In the genomic region with DNA sequence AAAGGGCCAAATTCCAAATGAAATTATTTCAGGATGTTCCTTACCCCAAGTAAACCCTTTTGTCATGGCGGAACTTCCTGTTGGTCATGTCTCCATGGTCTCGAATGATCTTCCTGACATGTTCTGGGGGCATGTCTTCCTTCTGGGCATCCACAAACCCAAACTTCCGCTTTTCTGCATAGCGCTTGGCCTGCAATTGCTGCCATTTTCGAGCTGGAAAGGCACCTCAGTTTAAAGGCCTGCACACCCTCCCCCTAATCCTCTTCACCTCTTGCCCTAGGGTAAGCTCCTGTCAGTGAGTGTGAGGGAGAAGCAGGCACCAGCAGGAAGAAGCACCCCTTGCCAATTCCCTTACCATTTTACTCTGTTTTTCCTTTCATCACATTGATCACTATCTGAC, we compare ENCODE assay signal across 8 cellular contexts. TPM values are rescaled to one million over a fixed set of nuclear protein-coding genes. Genes with fewer than 3 reads are reported as not detected.
DNase-seq lines count a peak whose midpoint lies in the region; ATAC-seq, FAIRE-seq and TF ChIP-seq lines count a peak whose summit lies in the region.

No MANE protein-coding gene starts in this region.

- no peak overlapping the region for H3K27ac ChIP-seq in HepG2 (ENCODE audit: extremely low read length, insufficient read depth, low read length)
- H3K27ac ChIP-seq in tibial artery: peak overlapping the region; percentile 90 to 93

- H3K27ac Mint-ChIP-seq in activated T-cell treated with anti-CD3 and anti-CD28 coated beads, Interleukin-2, amount 50 U/mL, for 72 hours: peak overlapping the region; percentile 97
- peak overlapping the region; percentile 94 for H3K27ac Mint-ChIP-seq in activated T-helper 2 cell treated with anti-CD3 and anti-CD28 coated beads, Interferon-gamma antibody, Interleukin-2, Interleukin-4, amounts not matched to agents 10 μg/mL and 5 μg/mL and 100 μg/mL, durations not matched to agents 14 hours and 24 hours and 36 hours

- H3K9me3 Mint-ChIP-seq in activated T-cell treated with anti-CD3 and anti-CD28 coated beads, Interleukin-2, amount 50 U/mL, for 72 hours: no peaks in the 10 kb centered on the region
- no peaks in the 10 kb centered on the region for H3K9me3 Mint-ChIP-seq in activated T-helper 2 cell treated with anti-CD3 and anti-CD28 coated beads, Interferon-gamma antibody, Interleukin-2, Interleukin-4, amounts not matched to agents 10 μg/mL and 5 μg/mL and 100 μg/mL, durations not matched to agents 14 hours and 24 hours and 36 hours

- FAIRE-seq in HepG2 (lab: Jason Lieb, UNC): no peak

- H3K4me3 Mint-ChIP-seq in activated T-cell treated with anti-CD3 and anti-CD28 coated beads, Interleukin-2, amount 50 U/mL, for 72 hours: peak overlapping the region; percentile 98 to 100
- H3K4me3 Mint-ChIP-seq in activated T-helper 2 cell treated with anti-CD3 and anti-CD28 coated beads, Interferon-gamma antibody, Interleukin-2, Interleukin-4, amounts not matched to agents 10 μg/mL and 5 μg/mL and 100 μg/mL, durations not matched to agents 14 hours and 24 hours and 36 hours (ENCODE audit: low read depth): peak overlapping the region; percentile 98

- H3K36me3 Mint-ChIP-seq in activated T-cell treated with anti-CD3 and anti-CD28 coated beads, Interleukin-2, amount 50 U/mL, for 72 hours (ENCODE audit: insufficient read depth in 2 of 2): peaks cover 25 to 48% of the 10 kb centered on the region in 2 donors
- H3K36me3 Mint-ChIP-seq in activated T-helper 2 cell treated with anti-CD3 and anti-CD28 coated beads, Interferon-gamma antibody, Interleukin-2, Interleukin-4, amounts not matched to agents 10 μg/mL and 5 μg/mL and 100 μg/mL, durations not matched to agents 14 hours and 24 hours and 36 hours (ENCODE audit: low read depth): peaks cover 63% of the 10 kb centered on the region

- intact Hi-C loops in activated T-helper 2 cell treated with anti-CD3 and anti-CD28 coated beads, Interferon-gamma antibody, Interleukin-2, Interleukin-4, amounts not matched to agents 10 μg/mL and 5 μg/mL and 100 μg/mL, durations not matched to agents 14 hours and 24 hours and 36 hours (cut with micrococcal nuclease): no loop called here
- intact Hi-C loops in HepG2 (cut with micrococcal nuclease; ENCODE audit: unreplicated experiment) (no loop called here), tibial artery (cut with DNase I; ENCODE audit: low total_unique reads) (no loop called here)

- DNase-seq in activated T-cell treated with anti-CD3 and anti-CD28 coated beads, Interleukin-2, amount 50 U/mL, for 72 hours: no peak
- DNase-seq in activated T-cell treated with anti-CD3 and anti-CD28 coated beads for 4 hours (no peak), HepG2 (ENCODE audit: low spot score) (no peak), tibial artery (no peak), LoVo (ENCODE audit: low spot score) (no peak), NCI-H2171 (lab: John Stamatoyannopoulos, UW) (no peak), OCI-M1 (lab: John Stamatoyannopoulos, UW) (no peak)
- no peak for DNase-seq in activated T-helper 2 cell treated with anti-CD3 and anti-CD28 coated beads, Interferon-gamma antibody, Interleukin-2, Interleukin-4, amounts not matched to agents 10 μg/mL and 5 μg/mL and 100 μg/mL, durations not matched to agents 14 hours and 24 hours and 36 hours (ENCODE audit: low spot score)

- H3K27me3 Mint-ChIP-seq in activated T-cell treated with anti-CD3 and anti-CD28 coated beads, Interleukin-2, amount 50 U/mL, for 72 hours (ENCODE audit: low read depth): no peaks in the 10 kb centered on the region
- no peaks in the 10 kb centered on the region for H3K27me3 Mint-ChIP-seq in activated T-helper 2 cell treated with anti-CD3 and anti-CD28 coated beads, Interferon-gamma antibody, Interleukin-2, Interleukin-4, amounts not matched to agents 10 μg/mL and 5 μg/mL and 100 μg/mL, durations not matched to agents 14 hours and 24 hours and 36 hours (ENCODE audit: low read depth)

- no peak for ATAC-seq in activated T-cell treated with anti-CD3 and anti-CD28 coated beads, Interleukin-2, amount 50 U/mL, for 72 hours (replicated peaks in 1 of 2)
- ATAC-seq in HepG2: no peak

- H3K9me3 ChIP-seq in HepG2 (ENCODE audit: low read length) (no peaks in the 10 kb centered on the region), tibial artery (no peaks in the 10 kb centered on the region)

- no peak overlapping the region for H2AFZ ChIP-seq in HepG2 (ENCODE audit: low read length)

- in situ Hi-C loops in HepG2 (cut with HindIII; ENCODE audit: extremely low pct_ligation_motif_present, low pct_unique_long_range_greater_than_20kb): no loop called here

- no peak for TF ChIP-seq RAD21 in HepG2 (CRISPR knock-in tag; IDR thresholded peaks at IDR 0.05)

- H3K9ac ChIP-seq in HepG2 (ENCODE audit: insufficient read depth, low read depth, low read length): peak overlapping the region; percentile 94

- peak overlapping the region; percentile 76 for H3K4me2 ChIP-seq in HepG2 (ENCODE audit: low read depth, low read length)

- H3K27me3 ChIP-seq in HepG2 (ENCODE audit: control insufficient read depth in 1 of 2, insufficient read depth in 2 of 2, low read length in 2 of 2): no peaks in the 10 kb centered on the region
- H3K27me3 ChIP-seq in tibial artery: no peaks in the 10 kb centered on the region

- TF ChIP-seq EP300 in HepG2 (IDR thresholded peaks at IDR 0.05; ENCODE audit: low read depth in 2 of 2, low read length in 2 of 2) (no peak), HepG2 (CRISPR knock-in tag; IDR thresholded peaks at IDR 0.05; ENCODE audit: borderline replicate concordance) (no peak)

- H3K4me1 ChIP-seq in HepG2 (ENCODE audit: insufficient read depth, low read length) (peaks cover 28% of the 10 kb centered on the region), tibial artery (peaks cover 0 to 30% (median 22%) of the 10 kb centered on the region in 4 donors)

- H3K4me1 Mint-ChIP-seq in activated T-cell treated with anti-CD3 and anti-CD28 coated beads, Interleukin-2, amount 50 U/mL, for 72 hours (ENCODE audit: low read depth): peaks cover 40% of the 10 kb centered on the region
- peaks cover 23% of the 10 kb centered on the region for H3K4me1 Mint-ChIP-seq in activated T-helper 2 cell treated with anti-CD3 and anti-CD28 coated beads, Interferon-gamma antibody, Interleukin-2, Interleukin-4, amounts not matched to agents 10 μg/mL and 5 μg/mL and 100 μg/mL, durations not matched to agents 14 hours and 24 hours and 36 hours (ENCODE audit: low read depth)

- 92% methylated on average over 5 of the region's 5 CpGs for WGBS in HepG2 (ENCODE audit: low lambda C conversion rate)

- peaks cover 27% of the 10 kb centered on the region for H3K79me2 ChIP-seq in HepG2 (ENCODE audit: insufficient read depth, low read length)

- no peak for TF ChIP-seq POLR2A in HepG2 (IDR thresholded peaks at IDR 0.05; ENCODE audit: insufficient read depth in 1 of 2, low read depth in 2 of 2, low read length in 2 of 2)

- CTCF ChIA-PET in HepG2 (lab: Yijun Ruan, JAX; ENCODE audit: low intra/inter-chr PET ratio, low total read pairs): no interaction called here

- BruUV-seq in HepG2 (replicated peaks; lab: Mats Ljungman, UMichigan): no TSS peak

- POLR2A ChIA-PET in HepG2 (lab: Yijun Ruan, JAX): interaction anchor here (0.7 to 2.9 kb wide), 10 partner anchors 15 to 127 kb away, joined by 3 to 18 read pairs (median 8); partner anchors contain the start of genes RILP and SERPINF1

- peaks cover 12% of the 10 kb centered on the region for H4K20me1 ChIP-seq in HepG2 (ENCODE audit: insufficient read depth, low read length)

- H3K4me3 ChIP-seq in HepG2 (replicated peaks in 1 of 3; ENCODE audit: insufficient read depth in 1 of 3, low read depth in 2 of 3, low read length in 3 of 3) (peak overlapping the region; percentile 88 to 90 (median 89)), tibial artery (peak overlapping the region; percentile 82 to 91)

- TF ChIP-seq CTCF in HepG2 (CRISPR knock-in tag; IDR thresholded peaks at IDR 0.05) (no peak), tibial artery (IDR thresholded peaks at IDR 0.05) (no peak)

- H3K36me3 ChIP-seq in HepG2 (replicated peaks in 1 of 2; ENCODE audit: control insufficient read depth in 1 of 2, insufficient read depth in 2 of 2, low read length in 2 of 2) (peaks cover 34 to 48% of the 10 kb centered on the region in 2 experiments), tibial artery (peaks cover 47 to 51% (median 49%) of the 10 kb centered on the region in 3 donors)

RNA-seq across cellular contexts. Expression of gene PRPF8, which starts 1.2 kb away (rescaled TPM):
- total RNA-seq in activated T-cell treated with anti-CD3 and anti-CD28 coated beads, Interleukin-2, amount 50 U/mL, for 72 hours: 100 to 1,000 TPM; 332 to 390 TPM
- 435 and 439 TPM in 2 replicates for total RNA-seq in activated T-helper 2 cell treated with anti-CD3 and anti-CD28 coated beads, Interferon-gamma antibody, Interleukin-2, Interleukin-4, amounts not matched to agents 10 μg/mL and 5 μg/mL and 100 μg/mL, durations not matched to agents 14 hours and 24 hours and 36 hours
- total RNA-seq in HepG2 (2016; rRNA removed; fragmentation: Illumina TruSeq; extraction: Trizol): 112 and 318 TPM in 2 replicates
- total RNA-seq in HepG2 (2016; cell fraction: cytosol; rRNA removed; fragmentation: Illumina TruSeq; extraction: Trizol; ENCODE audit: low read depth): 27.9 and 29.6 TPM in 2 replicates
- total RNA-seq in HepG2 (2016; cell fraction: insoluble cytoplasmic fraction; rRNA removed; fragmentation: Illumina TruSeq; extraction: Trizol): 104 and 284 TPM in 2 replicates
- total RNA-seq in HepG2 (2016; cell fraction: membrane; rRNA removed; fragmentation: Illumina TruSeq; extraction: Trizol): 59.5 and 61.6 TPM in 2 replicates
- total RNA-seq in HepG2 (2016; cell fraction: nucleus; rRNA removed; fragmentation: Illumina TruSeq; extraction: Trizol): 124 and 135 TPM in 2 replicates
- 179 and 195 TPM in 2 replicates for polyA plus RNA-seq in HepG2 (2011; rRNA removed)
- polyA plus RNA-seq in HepG2 (2011; cell fraction: cytosol; rRNA removed): 79.1 and 90.7 TPM in 2 replicates
- polyA plus RNA-seq in HepG2 (2011; cell fraction: nucleus; rRNA removed): 265 and 296 TPM in 2 replicates
- polyA plus RNA-seq in HepG2 (2012): 129 and 145 TPM in 2 replicates
- 15.0 and 17.7 TPM in 2 replicates for polyA plus RNA-seq in HepG2 (2016; cell fraction: cytosol; fragmentation: Illumina TruSeq; extraction: Trizol; ENCODE audit: low read depth)
- polyA plus RNA-seq in HepG2 (2016; cell fraction: insoluble cytoplasmic fraction; fragmentation: Illumina TruSeq; extraction: Trizol; ENCODE audit: low read depth): 300 and 377 TPM in 2 replicates
- polyA plus RNA-seq in HepG2 (2016; cell fraction: membrane; fragmentation: Illumina TruSeq; extraction: Trizol; ENCODE audit: low read depth): 37.4 and 39.7 TPM in 2 replicates
- polyA plus RNA-seq in HepG2 (2016; cell fraction: nucleus; fragmentation: Illumina TruSeq; extraction: Trizol; ENCODE audit: insufficient read depth, low read depth): 245 and 257 TPM in 2 replicates
- polyA minus RNA-seq in HepG2 (2011; rRNA and poly(A)+ RNA removed; ENCODE audit: low replicate concordance): 401 and 410 TPM in 2 replicates
- 275 and 377 TPM in 2 replicates for polyA minus RNA-seq in HepG2 (2011; cell fraction: cytosol; rRNA and poly(A)+ RNA removed)
- polyA minus RNA-seq in HepG2 (2011; cell fraction: nucleus; rRNA and poly(A)+ RNA removed): 189 and 229 TPM in 2 replicates

RNA-seq across cellular contexts. Expression of gene TLCD2, which starts 26.7 kb away (rescaled TPM):
- total RNA-seq in activated T-cell treated with anti-CD3 and anti-CD28 coated beads, Interleukin-2, amount 50 U/mL, for 72 hours: 1 to 10 TPM in 1 of 2 donors, under 1 TPM in 1; 0.70 to 1.8 TPM
- 0.09 and 0.30 TPM in 2 replicates for total RNA-seq in activated T-helper 2 cell treated with anti-CD3 and anti-CD28 coated beads, Interferon-gamma antibody, Interleukin-2, Interleukin-4, amounts not matched to agents 10 μg/mL and 5 μg/mL and 100 μg/mL, durations not matched to agents 14 hours and 24 hours and 36 hours
- total RNA-seq in HepG2 (2016; rRNA removed; fragmentation: Illumina TruSeq; extraction: Trizol): 0.84 and 1.1 TPM in 2 replicates
- 0.26 and 0.40 TPM in 2 replicates for total RNA-seq in HepG2 (2016; cell fraction: cytosol; rRNA removed; fragmentation: Illumina TruSeq; extraction: Trizol; ENCODE audit: low read depth)
- total RNA-seq in HepG2 (2016; cell fraction: insoluble cytoplasmic fraction; rRNA removed; fragmentation: Illumina TruSeq; extraction: Trizol): 0.92 and 1.3 TPM in 2 replicates
- total RNA-seq in HepG2 (2016; cell fraction: membrane; rRNA removed; fragmentation: Illumina TruSeq; extraction: Trizol): 0.86 and 1.1 TPM in 2 replicates
- total RNA-seq in HepG2 (2016; cell fraction: nucleus; rRNA removed; fragmentation: Illumina TruSeq; extraction: Trizol): 0.84 and 0.94 TPM in 2 replicates
- polyA plus RNA-seq in HepG2 (2011; rRNA removed): 0.90 and 1.2 TPM in 2 replicates
- 0.56 and 0.73 TPM in 2 replicates for polyA plus RNA-seq in HepG2 (2011; cell fraction: cytosol; rRNA removed)
- 0.92 and 1.4 TPM in 2 replicates for polyA plus RNA-seq in HepG2 (2011; cell fraction: nucleus; rRNA removed)
- polyA plus RNA-seq in HepG2 (2012): 0.78 and 1.3 TPM in 2 replicates
- 0.23 and 0.25 TPM in 2 replicates for polyA plus RNA-seq in HepG2 (2016; cell fraction: cytosol; fragmentation: Illumina TruSeq; extraction: Trizol; ENCODE audit: low read depth)
- 0.71 and 0.74 TPM in 2 replicates for polyA plus RNA-seq in HepG2 (2016; cell fraction: insoluble cytoplasmic fraction; fragmentation: Illumina TruSeq; extraction: Trizol; ENCODE audit: low read depth)
- 0.47 and 0.49 TPM in 2 replicates for polyA plus RNA-seq in HepG2 (2016; cell fraction: membrane; fragmentation: Illumina TruSeq; extraction: Trizol; ENCODE audit: low read depth)
- polyA plus RNA-seq in HepG2 (2016; cell fraction: nucleus; fragmentation: Illumina TruSeq; extraction: Trizol; ENCODE audit: insufficient read depth, low read depth): 1.4 and 1.5 TPM in 2 replicates
- polyA minus RNA-seq in HepG2 (2011; rRNA and poly(A)+ RNA removed; ENCODE audit: low replicate concordance): 1.6 and 2.6 TPM in 2 replicates
- polyA minus RNA-seq in HepG2 (2011; cell fraction: cytosol; rRNA and poly(A)+ RNA removed): 0.53 and 1.3 TPM in 2 replicates
- polyA minus RNA-seq in HepG2 (2011; cell fraction: nucleus; rRNA and poly(A)+ RNA removed): 1.3 and 1.6 TPM in 2 replicates

RNA-seq across cellular contexts. Expression of gene RILP, which starts 33.8 kb away (rescaled TPM):
- 1 to 10 TPM; 3.4 to 4.4 TPM for total RNA-seq in activated T-cell treated with anti-CD3 and anti-CD28 coated beads, Interleukin-2, amount 50 U/mL, for 72 hours
- total RNA-seq in activated T-helper 2 cell treated with anti-CD3 and anti-CD28 coated beads, Interferon-gamma antibody, Interleukin-2, Interleukin-4, amounts not matched to agents 10 μg/mL and 5 μg/mL and 100 μg/mL, durations not matched to agents 14 hours and 24 hours and 36 hours: 8.2 and 8.9 TPM in 2 replicates
- 4.7 and 6.6 TPM in 2 replicates for total RNA-seq in HepG2 (2016; rRNA removed; fragmentation: Illumina TruSeq; extraction: Trizol)
- 19.7 and 24.4 TPM in 2 replicates for total RNA-seq in HepG2 (2016; cell fraction: cytosol; rRNA removed; fragmentation: Illumina TruSeq; extraction: Trizol; ENCODE audit: low read depth)
- total RNA-seq in HepG2 (2016; cell fraction: insoluble cytoplasmic fraction; rRNA removed; fragmentation: Illumina TruSeq; extraction: Trizol): 5.0 and 7.1 TPM in 2 replicates
- total RNA-seq in HepG2 (2016; cell fraction: membrane; rRNA removed; fragmentation: Illumina TruSeq; extraction: Trizol): 13.1 and 14.3 TPM in 2 replicates
- 3.3 and 3.9 TPM in 2 replicates for total RNA-seq in HepG2 (2016; cell fraction: nucleus; rRNA removed; fragmentation: Illumina TruSeq; extraction: Trizol)
- 8.1 and 9.4 TPM in 2 replicates for polyA plus RNA-seq in HepG2 (2011; rRNA removed)
- polyA plus RNA-seq in HepG2 (2011; cell fraction: cytosol; rRNA removed): 4.3 and 6.7 TPM in 2 replicates
- 19.2 and 23.3 TPM in 2 replicates for polyA plus RNA-seq in HepG2 (2011; cell fraction: nucleus; rRNA removed)
- 4.5 and 5.2 TPM in 2 replicates for polyA plus RNA-seq in HepG2 (2012)
- 24.9 and 29.6 TPM in 2 replicates for polyA plus RNA-seq in HepG2 (2016; cell fraction: cytosol; fragmentation: Illumina TruSeq; extraction: Trizol; ENCODE audit: low read depth)
- polyA plus RNA-seq in HepG2 (2016; cell fraction: insoluble cytoplasmic fraction; fragmentation: Illumina TruSeq; extraction: Trizol; ENCODE audit: low read depth): 3.9 and 6.6 TPM in 2 replicates
- 12.1 and 14.0 TPM in 2 replicates for polyA plus RNA-seq in HepG2 (2016; cell fraction: membrane; fragmentation: Illumina TruSeq; extraction: Trizol; ENCODE audit: low read depth)
- 6.7 and 7.6 TPM in 2 replicates for polyA plus RNA-seq in HepG2 (2016; cell fraction: nucleus; fragmentation: Illumina TruSeq; extraction: Trizol; ENCODE audit: insufficient read depth, low read depth)
- 5.6 and 7.3 TPM in 2 replicates for polyA minus RNA-seq in HepG2 (2011; rRNA and poly(A)+ RNA removed; ENCODE audit: low replicate concordance)
- 5.0 TPM in 2 replicates for polyA minus RNA-seq in HepG2 (2011; cell fraction: cytosol; rRNA and poly(A)+ RNA removed)
- 6.0 and 9.0 TPM in 2 replicates for polyA minus RNA-seq in HepG2 (2011; cell fraction: nucleus; rRNA and poly(A)+ RNA removed)

RNA-seq across cellular contexts. Expression of gene SCARF1, which starts 38.0 kb away (rescaled TPM):
- total RNA-seq in activated T-cell treated with anti-CD3 and anti-CD28 coated beads, Interleukin-2, amount 50 U/mL, for 72 hours: 1 to 10 TPM; 1.9 to 2.5 TPM
- total RNA-seq in activated T-helper 2 cell treated with anti-CD3 and anti-CD28 coated beads, Interferon-gamma antibody, Interleukin-2, Interleukin-4, amounts not matched to agents 10 μg/mL and 5 μg/mL and 100 μg/mL, durations not matched to agents 14 hours and 24 hours and 36 hours: 3.3 and 3.4 TPM in 2 replicates
- 0.24 TPM in 1 of 2 replicates, not detected in the other for total RNA-seq in HepG2 (2016; rRNA removed; fragmentation: Illumina TruSeq; extraction: Trizol)
- total RNA-seq in HepG2 (2016; cell fraction: cytosol; rRNA removed; fragmentation: Illumina TruSeq; extraction: Trizol; ENCODE audit: low read depth): 0.09 TPM in 1 of 2 replicates, not detected in the other
- total RNA-seq in HepG2 (2016; cell fraction: insoluble cytoplasmic fraction; rRNA removed; fragmentation: Illumina TruSeq; extraction: Trizol): 0.04 TPM in 1 of 2 replicates, not detected in the other
- 0.07 and 0.09 TPM in 2 replicates for total RNA-seq in HepG2 (2016; cell fraction: membrane; rRNA removed; fragmentation: Illumina TruSeq; extraction: Trizol)
- total RNA-seq in HepG2 (2016; cell fraction: nucleus; rRNA removed; fragmentation: Illumina TruSeq; extraction: Trizol): 0.16 and 0.34 TPM in 2 replicates
- polyA plus RNA-seq in HepG2 (2011; rRNA removed): 0.71 and 0.72 TPM in 2 replicates
- 0.17 and 0.25 TPM in 2 replicates for polyA plus RNA-seq in HepG2 (2011; cell fraction: cytosol; rRNA removed)
- polyA plus RNA-seq in HepG2 (2011; cell fraction: nucleus; rRNA removed): 7.1 and 9.1 TPM in 2 replicates
- 0.39 and 0.59 TPM in 2 replicates for polyA plus RNA-seq in HepG2 (2012)
- not detected in 2 replicates for polyA plus RNA-seq in HepG2 (2016; cell fraction: cytosol; fragmentation: Illumina TruSeq; extraction: Trizol; ENCODE audit: low read depth)
- not detected in 2 replicates for polyA plus RNA-seq in HepG2 (2016; cell fraction: insoluble cytoplasmic fraction; fragmentation: Illumina TruSeq; extraction: Trizol; ENCODE audit: low read depth)
- not detected in 2 replicates for polyA plus RNA-seq in HepG2 (2016; cell fraction: membrane; fragmentation: Illumina TruSeq; extraction: Trizol; ENCODE audit: low read depth)
- 0.44 and 0.51 TPM in 2 replicates for polyA plus RNA-seq in HepG2 (2016; cell fraction: nucleus; fragmentation: Illumina TruSeq; extraction: Trizol; ENCODE audit: insufficient read depth, low read depth)
- polyA minus RNA-seq in HepG2 (2011; rRNA and poly(A)+ RNA removed; ENCODE audit: low replicate concordance): 0.23 and 0.68 TPM in 2 replicates
- polyA minus RNA-seq in HepG2 (2011; cell fraction: cytosol; rRNA and poly(A)+ RNA removed): not detected in 2 replicates
- polyA minus RNA-seq in HepG2 (2011; cell fraction: nucleus; rRNA and poly(A)+ RNA removed): 0.99 and 1.5 TPM in 2 replicates

RNA-seq across cellular contexts. Expression of gene WDR81, which starts 41.0 kb away (rescaled TPM):
- 10 to 100 TPM in 1 of 2 donors, 1 to 10 TPM in 1; 9.4 to 11.2 TPM for total RNA-seq in activated T-cell treated with anti-CD3 and anti-CD28 coated beads, Interleukin-2, amount 50 U/mL, for 72 hours
- 16.9 and 17.3 TPM in 2 replicates for total RNA-seq in activated T-helper 2 cell treated with anti-CD3 and anti-CD28 coated beads, Interferon-gamma antibody, Interleukin-2, Interleukin-4, amounts not matched to agents 10 μg/mL and 5 μg/mL and 100 μg/mL, durations not matched to agents 14 hours and 24 hours and 36 hours
- 12.5 and 16.7 TPM in 2 replicates for total RNA-seq in HepG2 (2016; rRNA removed; fragmentation: Illumina TruSeq; extraction: Trizol)
- total RNA-seq in HepG2 (2016; cell fraction: cytosol; rRNA removed; fragmentation: Illumina TruSeq; extraction: Trizol; ENCODE audit: low read depth): 3.6 and 3.9 TPM in 2 replicates
- 9.9 and 18.3 TPM in 2 replicates for total RNA-seq in HepG2 (2016; cell fraction: insoluble cytoplasmic fraction; rRNA removed; fragmentation: Illumina TruSeq; extraction: Trizol)
- 5.3 and 6.1 TPM in 2 replicates for total RNA-seq in HepG2 (2016; cell fraction: membrane; rRNA removed; fragmentation: Illumina TruSeq; extraction: Trizol)
- total RNA-seq in HepG2 (2016; cell fraction: nucleus; rRNA removed; fragmentation: Illumina TruSeq; extraction: Trizol): 16.0 and 19.6 TPM in 2 replicates
- polyA plus RNA-seq in HepG2 (2011; rRNA removed): 9.1 and 15.1 TPM in 2 replicates
- polyA plus RNA-seq in HepG2 (2011; cell fraction: cytosol; rRNA removed): 6.4 and 10.5 TPM in 2 replicates
- polyA plus RNA-seq in HepG2 (2011; cell fraction: nucleus; rRNA removed): 60.8 and 75.3 TPM in 2 replicates
- polyA plus RNA-seq in HepG2 (2012): 8.5 and 12.5 TPM in 2 replicates
- polyA plus RNA-seq in HepG2 (2016; cell fraction: cytosol; fragmentation: Illumina TruSeq; extraction: Trizol; ENCODE audit: low read depth): 1.8 and 2.2 TPM in 2 replicates
- 10.4 and 13.7 TPM in 2 replicates for polyA plus RNA-seq in HepG2 (2016; cell fraction: insoluble cytoplasmic fraction; fragmentation: Illumina TruSeq; extraction: Trizol; ENCODE audit: low read depth)
- polyA plus RNA-seq in HepG2 (2016; cell fraction: membrane; fragmentation: Illumina TruSeq; extraction: Trizol; ENCODE audit: low read depth): 3.1 and 3.3 TPM in 2 replicates
- 42.6 and 43.3 TPM in 2 replicates for polyA plus RNA-seq in HepG2 (2016; cell fraction: nucleus; fragmentation: Illumina TruSeq; extraction: Trizol; ENCODE audit: insufficient read depth, low read depth)
- 15.7 and 46.8 TPM in 2 replicates for polyA minus RNA-seq in HepG2 (2011; rRNA and poly(A)+ RNA removed; ENCODE audit: low replicate concordance)
- 13.4 and 15.0 TPM in 2 replicates for polyA minus RNA-seq in HepG2 (2011; cell fraction: cytosol; rRNA and poly(A)+ RNA removed)
- polyA minus RNA-seq in HepG2 (2011; cell fraction: nucleus; rRNA and poly(A)+ RNA removed): 18.0 and 22.3 TPM in 2 replicates
